In genomic region chr9:120646943-120647342, GRCh38 we compare ENCODE assay signal across 24 cellular contexts.
"Had no signal": no experiment of that assay in that cellular context is flagged by ENCODE, and none has a peak within 500 bp of the region (broad histone marks: within the 10 kb centered on the region; RNA-seq: fewer than 3 reads in every experiment).

No MANE protein-coding gene starts in this region.

- H3K36me3 ChIP-seq: breast epithelium, ovary, tibial nerve had no signal

- H3K27me3 ChIP-seq: breast epithelium, esophagus squamous epithelium, ovary, tibial nerve had no signal

- DNase-seq: activated CD4-positive, alpha-beta T cell treated with anti-CD3 and anti-CD28 coated beads, Interleukin-2, amount 50 U/mL, for 1 hour; activated CD8-positive, alpha-beta T cell treated with anti-CD3 and anti-CD28 coated beads for 36 hours; activated gamma-delta T cell treated with Interleukin-2 at 50 U/mL for 16 hours; activated naive CD4-positive, alpha-beta T cell treated with anti-CD3 and anti-CD28 coated beads, Interleukin-2, amount 50 U/mL, for 16 hours; activated naive CD8-positive, alpha-beta T cell treated with anti-CD3 and anti-CD28 coated beads, Interleukin-2, amount 50 U/mL, for 24 hours; activated T-cell treated with anti-CD3 and anti-CD28 coated beads, Interleukin-2, amount 50 U/mL, for 4 hours; amygdala; effector CD4-positive, alpha-beta T cell; esophagus squamous epithelium; foreskin melanocyte; islet precursor cell; naive B cell; nephron progenitor cell; ovary; right cardiac atrium; stimulated activated CD4-positive, alpha-beta T cell treated with anti-CD3 and anti-CD28 coated beads, Interleukin-2, amount 100 ng/mL, for 48 hours; stimulated activated naive CD4-positive, alpha-beta T cell treated with Interleukin-2 at 50 U/mL for 16 hours; T-helper 2 cell had no signal

- H3K9me3 ChIP-seq: breast epithelium, esophagus squamous epithelium, ovary, tibial nerve had no signal

- H3K4me3 ChIP-seq: breast epithelium, esophagus squamous epithelium, ovary, tibial nerve had no signal

- H3K27ac ChIP-seq: breast epithelium, epithelial cell of prostate, esophagus squamous epithelium, ovary had no signal

- ATAC-seq: activated CD8-positive, alpha-beta T cell treated with anti-CD3 and anti-CD28 coated beads for 36 hours; activated naive CD8-positive, alpha-beta T cell treated with anti-CD3 and anti-CD28 coated beads, Interleukin-2, amount 50 U/mL, for 24 hours; activated T-cell treated with anti-CD3 and anti-CD28 coated beads, Interleukin-2, amount 50 U/mL, for 4 hours; activated T-helper 17 cell treated with anti-CD3 and anti-CD28 coated beads, Interleukin-2, amount 50 U/mL, for 72 hours; right cardiac atrium; WTC11 had no signal

- H3K4me1 ChIP-seq: breast epithelium had no signal

- FAIRE-seq: endometrium had no signal
